12 cellular contexts compared by ENCODE assay signal in genomic region chr22:32539631-32540449, GRCh38.
DNase-seq lines count a peak whose midpoint lies in the region; ATAC-seq and TF ChIP-seq lines count a peak whose summit lies in the region.
"Had no signal": no experiment of that assay in that cellular context is flagged by ENCODE, and none has a peak within 500 bp of the region (broad histone marks: within the 10 kb centered on the region; RNA-seq: fewer than 3 reads in every experiment).

No MANE protein-coding gene starts in this region.

- H3K36me3 ChIP-seq in left lung, result no peaks in the 10 kb centered on the region

- TF ChIP-seq CTCF in left lung (IDR thresholded peaks at IDR 0.05), result no peak

- H3K4me3 ChIP-seq in left lung, result no peak overlapping the region

- peak overlapping the region in 1 of 2 donors; percentile 33 for H3K27ac ChIP-seq in left lung

- H3K4me1 ChIP-seq in left lung, result peaks cover 4 to 9% of the 10 kb centered on the region in 2 donors

- intact Hi-C loops in cardiac septum (cut with DNase I), result no loop called here
- intact Hi-C loops in Right ventricle myocardium inferior (cut with DNase I), result no loop called here
- intact Hi-C loops in left lung (cut with DNase I), result loop anchor here in 1 of 2 donors (10.0 kb wide), 1 partner anchor 85 kb away; no protein-coding TSS in a partner anchor
- intact Hi-C loops in sciatic nerve (cut with DNase I), result loop anchor here (10.0 kb wide), 1 partner anchor 255 kb away; no protein-coding TSS in a partner anchor

- H3K9me3 ChIP-seq in left lung, result no peaks in the 10 kb centered on the region

- ATAC-seq in Right ventricle myocardium inferior, result no peak
- ATAC-seq in left lung, result peak; percentile 55
- no peak for ATAC-seq in sciatic nerve
- no peak for ATAC-seq in activated CD4-positive, CD25-positive, alpha-beta regulatory T cell treated with anti-CD3 and anti-CD28 coated beads, Interleukin-2, amount 50 U/mL, for 24 hours

- DNase-seq in cardiac septum (ENCODE audit: low spot score) (peak; percentile 63), Right ventricle myocardium inferior (ENCODE audit: missing footprints) (no peak), astrocyte of the hippocampus (ENCODE audit: low read depth, low spot score) (peak; percentile 38), left lung (no peak), DMS114 treated with DMSO at 0.1 percent for 48 hours (lab: John Stamatoyannopoulos, UW; ENCODE audit: unreplicated experiment) (no peak), sciatic nerve (ENCODE audit: low spot score) (no peak)
- DNase-seq in activated T-cell treated with anti-CD3 and anti-CD28 coated beads, Interleukin-2, amount 50 U/mL, for 1 hour, result no peak
- DNase-seq: activated B cell treated with CpG ODN at 0.5 μM for 24 hours, foreskin fibroblast, GOT3, SHP77 treated with DMSO at 0.1 percent for 48 hours had no signal

- H3K27me3 ChIP-seq in left lung, result no peaks in the 10 kb centered on the region

Comparison
In these comparisons a context has a peak if more than half of its experiments do, and no peak if none do; other contexts are left out.
1. DNase-seq: peak in cardiac septum (single experiment) and astrocyte of the hippocampus (single experiment); none in Right ventricle myocardium inferior (single experiment), left lung (0 of 2), DMS114 treated with DMSO at 0.1 percent for 48 hours (single experiment), sciatic nerve (single experiment) and activated T-cell treated with anti-CD3 and anti-CD28 coated beads, Interleukin-2, amount 50 U/mL, for 1 hour (single experiment).